Comparison of ENCODE assay signal across 9 cellular contexts in the genomic region with DNA sequence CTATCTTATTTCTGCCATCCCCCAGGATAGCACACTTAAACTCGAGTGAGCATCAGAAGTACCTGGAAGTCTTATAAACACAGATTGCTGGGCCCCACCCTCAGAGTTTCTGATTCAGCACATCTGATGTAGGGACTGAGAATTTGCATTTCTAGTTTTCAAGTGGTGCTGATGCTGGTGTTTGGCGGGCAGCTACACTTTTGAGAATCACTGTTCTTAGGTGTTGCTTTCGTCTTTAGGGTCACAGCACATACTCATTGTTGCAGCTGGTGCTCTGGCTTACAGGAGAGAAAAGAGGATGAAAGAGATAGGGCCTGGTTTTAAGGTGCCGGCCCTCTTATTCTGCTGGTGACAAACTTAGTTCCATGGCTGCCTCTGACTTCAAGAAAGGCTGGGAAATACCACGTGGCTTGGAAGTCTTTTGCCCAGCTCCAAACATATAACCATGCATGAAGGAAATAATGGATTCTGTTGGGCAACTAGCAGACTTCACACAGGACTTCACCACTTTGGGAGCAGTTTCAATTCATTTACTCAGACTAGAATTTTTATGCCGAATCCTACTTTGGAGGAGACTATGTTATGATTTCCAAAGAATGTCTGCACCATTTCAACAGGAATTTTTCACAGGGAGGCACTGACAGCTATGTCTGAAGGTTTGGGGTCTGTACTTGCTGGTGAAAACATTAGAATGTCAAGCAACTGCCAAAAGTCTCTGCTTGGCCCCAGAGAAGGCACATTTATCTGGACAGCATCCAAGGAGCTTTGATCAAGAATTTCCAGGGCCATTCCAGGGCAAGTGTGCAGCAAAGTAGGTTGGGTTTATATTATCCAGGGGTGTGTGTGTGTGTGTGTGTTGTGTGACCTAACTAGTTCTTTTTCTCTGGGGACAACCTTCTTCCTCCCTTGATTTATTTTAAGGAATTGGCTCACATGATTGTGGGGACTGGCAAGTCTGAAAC. TPM values are rescaled to one million over a fixed set of nuclear protein-coding genes. Genes with fewer than 3 reads are reported as not detected.
DNase-seq lines count a peak whose midpoint lies in the region; ATAC-seq lines count a peak whose summit lies in the region.
"Had no signal": no experiment of that assay in that cellular context is flagged by ENCODE, and none has a peak within 500 bp of the region (broad histone marks: within the 10 kb centered on the region; RNA-seq: fewer than 3 reads in every experiment).

No MANE protein-coding gene starts in this region.

- no peaks in the 10 kb centered on the region for H3K36me3 Mint-ChIP-seq in CD4-positive, alpha-beta memory T cell

- peaks cover 0 to 4% (median 0%) of the 10 kb centered on the region in 8 donors for H3K9me3 Mint-ChIP-seq in CD4-positive, alpha-beta memory T cell

- no peak overlapping the region for H3K27ac Mint-ChIP-seq in CD4-positive, alpha-beta memory T cell

- DNase-seq in astrocyte of the hippocampus (ENCODE audit: low read depth, low spot score) (peak; percentile 87), myocyte (ENCODE audit: low read depth) (peak; percentile 51), UCSD-AML1 (lab: John Stamatoyannopoulos, UW; ENCODE audit: unreplicated experiment) (no peak), NCI-H82 treated with DMSO at 0.1 percent for 48 hours (lab: John Stamatoyannopoulos, UW; ENCODE audit: unreplicated experiment) (no peak), Kasumi-1 (lab: John Stamatoyannopoulos, UW) (no peak)
- DNase-seq in CD4-positive, alpha-beta memory T cell: no peak
- DNase-seq: cortex of kidney had no signal

- no peaks in the 10 kb centered on the region for H3K27me3 ChIP-seq in CD4-positive, alpha-beta memory T cell (ENCODE audit: insufficient read depth, low read length)

- H3K4me1 ChIP-seq in CD4-positive, alpha-beta memory T cell (ENCODE audit: insufficient read depth, low read length): no peaks in the 10 kb centered on the region

- H3K9me3 ChIP-seq in CD4-positive, alpha-beta memory T cell (ENCODE audit: control insufficient read depth in 1 of 2, low read length in 2 of 2): no peaks in the 10 kb centered on the region

- H3K4me3 ChIP-seq in CD4-positive, alpha-beta memory T cell (ENCODE audit: low read length in 2 of 2): no peak overlapping the region

- no peaks in the 10 kb centered on the region for H3K4me1 Mint-ChIP-seq in CD4-positive, alpha-beta memory T cell

- no peaks in the 10 kb centered on the region for H3K36me3 ChIP-seq in CD4-positive, alpha-beta memory T cell (ENCODE audit: insufficient read depth, low read length)

- CTCF ChIA-PET in CD4-positive, alpha-beta memory T cell (lab: Charles Lee; ENCODE audit: partially characterized antibody): interaction anchor here (1.3 kb wide), 1 partner anchor 24 kb away, joined by 9 read pairs; no protein-coding TSS in a partner anchor

- POLR2A ChIA-PET in CD4-positive, alpha-beta memory T cell (lab: Charles Lee; ENCODE audit: partially characterized antibody): no interaction called here

- intact Hi-C loops in CD4-positive, alpha-beta memory T cell (cut with micrococcal nuclease): no loop called here

- no peak overlapping the region for H3K27ac ChIP-seq in CD4-positive, alpha-beta memory T cell (ENCODE audit: low read depth, low read length)

- H3K4me3 Mint-ChIP-seq in CD4-positive, alpha-beta memory T cell: no peak overlapping the region

- ATAC-seq in GM18520 (IDR thresholded peaks at IDR 0.05; ENCODE audit: unreplicated experiment) (peak; percentile 96), HG02840 (IDR thresholded peaks at IDR 0.05; ENCODE audit: low FRiP score, unreplicated experiment) (peak; percentile 94)

- peaks cover 2 to 12% of the 10 kb centered on the region in 2 donors for H3K27me3 Mint-ChIP-seq in CD4-positive, alpha-beta memory T cell

RNA-seq across cellular contexts. Expression of a gene that starts 6.9 kb away (rescaled TPM):
- total RNA-seq in myocyte: 2.0 and 2.9 TPM in 2 replicates
- polyA plus RNA-seq in myocyte (2012): 1.7 TPM
- total RNA-seq in CD4-positive, alpha-beta memory T cell: 1 to 10 TPM; 1.2 to 1.5 TPM
- under 1 TPM; 0.23 to 0.94 TPM for polyA plus RNA-seq in CD4-positive, alpha-beta memory T cell

RNA-seq across cellular contexts. Expression of a gene that starts 12.4 kb away (rescaled TPM):
- 3.7 and 5.4 TPM in 2 replicates for total RNA-seq in myocyte
- 0.64 TPM for polyA plus RNA-seq in myocyte (2012)
- 1 to 10 TPM in 1 of 2 experiments, under 1 TPM in 1; 0.87 to 1.2 TPM for total RNA-seq in CD4-positive, alpha-beta memory T cell
- polyA plus RNA-seq in CD4-positive, alpha-beta memory T cell: under 1 TPM; 0.22 to 0.77 TPM

Comparison
In these comparisons a context has a peak if more than half of its experiments do, and no peak if none do; other contexts are left out.
1. DNase-seq: peak in astrocyte of the hippocampus (single experiment) and myocyte (single experiment); none in UCSD-AML1 (single experiment), NCI-H82 treated with DMSO at 0.1 percent for 48 hours (single experiment), Kasumi-1 (0 of 2) and CD4-positive, alpha-beta memory T cell (0 of 5).